In genomic region chr2:112640800-112641675, GRCh38 we compare ENCODE assay signal across 11 cellular contexts. TPM values are rescaled to one million over a fixed set of nuclear protein-coding genes. Genes with fewer than 3 reads are reported as not detected.
DNase-seq lines count a peak whose midpoint lies in the region; ATAC-seq and TF ChIP-seq lines count a peak whose summit lies in the region.
"Had no signal": no experiment of that assay in that cellular context is flagged by ENCODE, and none has a peak within 500 bp of the region (broad histone marks: within the 10 kb centered on the region; RNA-seq: fewer than 3 reads in every experiment).

No MANE protein-coding gene starts in this region.

- no peaks in the 10 kb centered on the region for H3K9me3 ChIP-seq in heart left ventricle
- no peaks in the 10 kb centered on the region for H3K9me3 ChIP-seq in thoracic aorta
- H3K9me3 ChIP-seq in gastroesophageal sphincter: no peaks in the 10 kb centered on the region

- H3K4me1 ChIP-seq in heart left ventricle (peaks cover 0 to 64% (median 12%) of the 10 kb centered on the region in 12 donors), thoracic aorta (ENCODE audit: control insufficient read depth in 1 of 2, low read depth in 2 of 2) (peaks cover 5 to 35% of the 10 kb centered on the region in 2 donors), gastroesophageal sphincter (peaks cover 0 to 17% (median 0%) of the 10 kb centered on the region in 3 donors)

- DNase-seq in heart left ventricle (peak in 3 of 5 donors; percentile 33 to 61 (median 46)), Right ventricle myocardium inferior (ENCODE audit: missing footprints) (no peak), T1000 (lab: John Stamatoyannopoulos, UW) (peak; percentile 2), fibroblast of villous mesenchyme (ENCODE audit: low read depth) (peak; percentile 81), thoracic aorta (ENCODE audit: low spot score) (no peak)
- DNase-seq: CD4-positive, CD25-positive, alpha-beta regulatory T cell; NCI-H187 treated with DMSO at 0.1 percent for 48 hours; T-helper 9 cell had no signal

- TF ChIP-seq EP300 in gastroesophageal sphincter (IDR thresholded peaks at IDR 0.05): no peak

- ATAC-seq in heart left ventricle (peak in 2 of 4 donors; percentile 40 to 59), Right ventricle myocardium inferior (no peak), thoracic aorta (ENCODE audit: insufficient number of reproducible peaks, low FRiP score, low read depth) (no peak), GM18861 (IDR thresholded peaks at IDR 0.05; ENCODE audit: unreplicated experiment) (no peak), gastroesophageal sphincter (no peak), GM19463 (IDR thresholded peaks at IDR 0.05; ENCODE audit: unreplicated experiment) (no peak)

- H3K27me3 ChIP-seq in heart left ventricle (no peaks in the 10 kb centered on the region), thoracic aorta (replicated peaks; ENCODE audit: insufficient read depth) (no peaks in the 10 kb centered on the region), gastroesophageal sphincter (no peaks in the 10 kb centered on the region)

- H3K4me3 ChIP-seq in heart left ventricle (no peak overlapping the region), fibroblast of villous mesenchyme (ENCODE audit: low read depth, low read length) (no peak overlapping the region), thoracic aorta (no peak overlapping the region), gastroesophageal sphincter (no peak overlapping the region)

- intact Hi-C loops in heart left ventricle (cut with DNase I): no loop called here
- intact Hi-C loops in Right ventricle myocardium inferior (cut with DNase I): no loop called here

- H3K36me3 ChIP-seq in heart left ventricle (no peaks in the 10 kb centered on the region), thoracic aorta (no peaks in the 10 kb centered on the region), gastroesophageal sphincter (no peaks in the 10 kb centered on the region)

- peak overlapping the region in 9 of 12 donors; percentile 31 to 77 (median 66) for H3K27ac ChIP-seq in heart left ventricle
- H3K27ac ChIP-seq in thoracic aorta: peak overlapping the region; percentile 33 to 56
- H3K27ac ChIP-seq in gastroesophageal sphincter: peak overlapping the region in 2 of 4 donors; percentile 4 to 14

- TF ChIP-seq CTCF in heart left ventricle (IDR thresholded peaks at IDR 0.05) (no peak), fibroblast of villous mesenchyme (IDR thresholded peaks at IDR 0.05; ENCODE audit: insufficient read depth, low read depth, low read length) (no peak), thoracic aorta (IDR thresholded peaks at IDR 0.05) (no peak), gastroesophageal sphincter (IDR thresholded peaks at IDR 0.05) (no peak)

- TF ChIP-seq POLR2A in heart left ventricle (IDR thresholded peaks at IDR 0.05): no peak
- no peak for TF ChIP-seq POLR2A in gastroesophageal sphincter (IDR thresholded peaks at IDR 0.05)

- WGBS in heart left ventricle, 4 donors: 47 to 68% (median 56%) methylated on average over 7 to 8 of the region's 8 CpGs
- WGBS in gastroesophageal sphincter (ENCODE audit: low coverage in 1 of 2), 2 donors: 57 to 59% methylated on average over 3 to 4 of the region's 8 CpGs

RNA-seq across cellular contexts. Expression of gene SLC20A1, which starts 4.7 kb away (rescaled TPM):
- 10 to 100 TPM in 7 of 9 donors, 1 to 10 TPM in 2; 5.6 to 51.7 (median 12.0) TPM for total RNA-seq in heart left ventricle
- polyA plus RNA-seq in heart left ventricle: 10 to 100 TPM in 1 of 2 donors, 1 to 10 TPM in 1; 7.6 to 12.2 TPM
- 10.2 TPM for total RNA-seq in Right ventricle myocardium inferior
- total RNA-seq in fibroblast of villous mesenchyme: 66.0 and 96.3 TPM in 2 replicates
- total RNA-seq in thoracic aorta: 100 to 1,000 TPM in 1 of 2 donors, 10 to 100 TPM in 1; 62.3 to 146 TPM
- total RNA-seq in gastroesophageal sphincter: 10 to 100 TPM in 3 of 4 donors, 1 to 10 TPM in 1; 9.5 to 25.4 (median 20.5) TPM

RNA-seq across cellular contexts. Expression of gene CHCHD5, which starts 56.6 kb away (rescaled TPM):
- total RNA-seq in heart left ventricle (10 to 100 TPM; 18.6 to 26.2 (median 22.1) TPM), Right ventricle myocardium inferior (20.8 TPM), fibroblast of villous mesenchyme (3.9 and 7.4 TPM in 2 replicates), thoracic aorta (1 to 10 TPM; 6.8 to 8.3 TPM), gastroesophageal sphincter (10 to 100 TPM in 3 of 4 donors, 1 to 10 TPM in 1; 7.7 to 18.1 (median 16.0) TPM)
- 10 to 100 TPM; 23.6 to 32.2 TPM for polyA plus RNA-seq in heart left ventricle

Comparison
In these comparisons a context has a peak if more than half of its experiments do, and no peak if none do; other contexts are left out.
1. DNase-seq: peak in heart left ventricle (3 of 5), T1000 (single experiment) and fibroblast of villous mesenchyme (single experiment); none in Right ventricle myocardium inferior (single experiment) and thoracic aorta (single experiment).